In genomic region chrX:4547218-4547836, GRCh38 we compare ENCODE assay signal across 8 cellular contexts.
DNase-seq lines count a peak whose midpoint lies in the region; ATAC-seq and TF ChIP-seq lines count a peak whose summit lies in the region.

No MANE protein-coding gene starts in this region.

- peak; percentile 92 for TF ChIP-seq CTCF in GM12873 (IDR thresholded peaks at IDR 0.05; ENCODE audit: insufficient read depth, low read depth, low read length, missing control alignments)
- peak; percentile 64 for TF ChIP-seq CTCF in HL-60 (IDR thresholded peaks at IDR 0.05; ENCODE audit: insufficient read depth, low read length)
- TF ChIP-seq CTCF in left lung (IDR thresholded peaks at IDR 0.05) = peak; percentile 75 to 89

- no peak overlapping the region for H3K4me3 ChIP-seq in HL-60 (replicated peaks; ENCODE audit: insufficient read depth, low read length)
- no peak overlapping the region for H3K4me3 ChIP-seq in left lung

- peak; percentile 26 for DNase-seq in AG08396 (ENCODE audit: low spot score)
- peak in 1 of 2 experiments; percentile 54 for DNase-seq in HL-60 (ENCODE audit: low read depth in 1 of 2, low spot score in 1 of 2)
- DNase-seq in T-helper 1 cell = peak in 3 of 5 donors; percentile 1 to 27 (median 5)
- peak; percentile 28 for DNase-seq in cerebellar cortex (ENCODE audit: low spot score)
- no peak for DNase-seq in left lung
- DNase-seq in stimulated activated CD8-positive, alpha-beta memory T cell treated with anti-CD3 and anti-CD28 coated beads, Interleukin-15, amount 100 ng/mL, for 48 hours (ENCODE audit: low read depth in 2 of 2) = peak; percentile 0 to 4
- DNase-seq in posterior vena cava (ENCODE audit: low spot score) = no peak

- ATAC-seq in left lung = peak; percentile 60

- H3K27me3 ChIP-seq in HL-60 (ENCODE audit: insufficient read depth, poor library complexity, severe bottlenecking) (no peaks in the 10 kb centered on the region), left lung (no peaks in the 10 kb centered on the region)

- intact Hi-C loops in left lung (cut with DNase I) = no loop called here
- intact Hi-C loops in posterior vena cava (cut with DNase I) = no loop called here

- H3K4me1 ChIP-seq in left lung = no peaks in the 10 kb centered on the region

- no peaks in the 10 kb centered on the region for H3K9me3 ChIP-seq in left lung

- H3K27ac ChIP-seq in HL-60 (replicated peaks) = no peak overlapping the region; the same call in 1 of the 2 replicates
- no peak overlapping the region for H3K27ac ChIP-seq in left lung

- no peaks in the 10 kb centered on the region for H3K36me3 ChIP-seq in left lung

Comparison
In these comparisons a context has a peak if more than half of its experiments do, and no peak if none do; other contexts are left out.
1. DNase-seq: peak in AG08396 (single experiment), T-helper 1 cell (3 of 5), cerebellar cortex (single experiment) and stimulated activated CD8-positive, alpha-beta memory T cell treated with anti-CD3 and anti-CD28 coated beads, Interleukin-15, amount 100 ng/mL, for 48 hours (2 of 2); none in left lung (0 of 2) and posterior vena cava (single experiment).
2. Peak in every context shown above with its lines, with median percentiles within 50 percentile points of each other: CTCF ChIP-seq.